Comparison of ENCODE assay signal across 27 cellular contexts in genomic region chr6:152164957-152165356, GRCh38.
"Had no signal": no experiment of that assay in that cellular context is flagged by ENCODE, and none has a peak within 500 bp of the region (broad histone marks: within the 10 kb centered on the region; RNA-seq: fewer than 3 reads in every experiment).

No MANE protein-coding gene starts in this region.

- H3K4me3 Mint-ChIP-seq: activated B cell treated with CpG ODN at 0.5 μM for 24 hours; activated CD4-positive, alpha-beta memory T cell treated with anti-CD3 and anti-CD28 coated beads, Interleukin-2, amount 10 ng/mL, durations not matched to agents 7 days and 5 days; activated naive CD4-positive, alpha-beta T cell treated with anti-CD3 and anti-CD28 coated beads for 36 hours; activated naive CD8-positive, alpha-beta T cell; activated T-helper 17 cell treated with anti-CD3 and anti-CD28 coated beads, Interleukin-2, amount 50 U/mL, for 72 hours; brain had no signal

- H3K27ac ChIP-seq: Peyer's patch, RWPE1, SJSA1 had no signal

- H3K4me3 ChIP-seq: Peyer's patch, SJSA1 had no signal

- H3K36me3 ChIP-seq: SJSA1 had no signal

- H3K27me3 ChIP-seq: Peyer's patch, SJSA1 had no signal

- H3K9me3 Mint-ChIP-seq: activated B cell treated with CpG ODN at 0.5 μM for 24 hours; activated CD4-positive, alpha-beta memory T cell treated with anti-CD3 and anti-CD28 coated beads, Interleukin-2, amount 10 ng/mL, durations not matched to agents 7 days and 5 days; activated naive CD4-positive, alpha-beta T cell treated with anti-CD3 and anti-CD28 coated beads for 36 hours; activated T-helper 17 cell treated with anti-CD3 and anti-CD28 coated beads, Interleukin-2, amount 50 U/mL, for 72 hours; brain had no signal

- ATAC-seq: activated T-helper 17 cell treated with anti-CD3 and anti-CD28 coated beads, Interleukin-2, amount 50 U/mL, for 72 hours had no signal

- H3K9me3 ChIP-seq: Peyer's patch, SJSA1 had no signal

- H3K27me3 Mint-ChIP-seq: activated B cell treated with CpG ODN at 0.5 μM for 24 hours; activated CD4-positive, alpha-beta memory T cell treated with anti-CD3 and anti-CD28 coated beads, Interleukin-2, amount 10 ng/mL, durations not matched to agents 7 days and 5 days; activated naive CD8-positive, alpha-beta T cell; activated T-helper 17 cell treated with anti-CD3 and anti-CD28 coated beads, Interleukin-2, amount 50 U/mL, for 72 hours; brain had no signal

- H3K4me1 ChIP-seq: Peyer's patch had no signal

- DNase-seq: activated B cell treated with CpG ODN at 0.5 μM for 24 hours; activated CD4-positive, alpha-beta memory T cell treated with anti-CD3 and anti-CD28 coated beads, Interleukin-2, amount 10 ng/mL, durations not matched to agents 7 days and 5 days; activated CD4-positive, alpha-beta T cell treated with anti-CD3 and anti-CD28 coated beads for 1 hour; activated CD4-positive, alpha-beta T cell treated with anti-CD3 and anti-CD28 coated beads, Interleukin-2, amount 50 U/mL, for 1 hour; activated gamma-delta T cell; activated naive CD4-positive, alpha-beta T cell treated with anti-CD3 and anti-CD28 coated beads for 36 hours; activated T-cell treated with anti-CD3 and anti-CD28 coated beads for 4 hours; activated T-cell treated with anti-CD3 and anti-CD28 coated beads, Interleukin-2, amount 50 U/mL, for 48 hours; amygdala; NCI-H1092; NCI-H1417; NCI-H1930; NCI-H2107; NCI-H2171 treated with DMSO at 0.1 percent for 48 hours; NCI-H226; NCI-H510A; NCI-H526 treated with DMSO at 0.1 percent for 48 hours; NCI-H82; Peyer's patch; SHP77; T-helper 2 cell; T1000 had no signal

- H3K27ac Mint-ChIP-seq: activated B cell treated with CpG ODN at 0.5 μM for 24 hours; activated CD4-positive, alpha-beta memory T cell treated with anti-CD3 and anti-CD28 coated beads, Interleukin-2, amount 10 ng/mL, durations not matched to agents 7 days and 5 days; activated naive CD4-positive, alpha-beta T cell treated with anti-CD3 and anti-CD28 coated beads for 36 hours; brain had no signal
